In the genomic region with DNA sequence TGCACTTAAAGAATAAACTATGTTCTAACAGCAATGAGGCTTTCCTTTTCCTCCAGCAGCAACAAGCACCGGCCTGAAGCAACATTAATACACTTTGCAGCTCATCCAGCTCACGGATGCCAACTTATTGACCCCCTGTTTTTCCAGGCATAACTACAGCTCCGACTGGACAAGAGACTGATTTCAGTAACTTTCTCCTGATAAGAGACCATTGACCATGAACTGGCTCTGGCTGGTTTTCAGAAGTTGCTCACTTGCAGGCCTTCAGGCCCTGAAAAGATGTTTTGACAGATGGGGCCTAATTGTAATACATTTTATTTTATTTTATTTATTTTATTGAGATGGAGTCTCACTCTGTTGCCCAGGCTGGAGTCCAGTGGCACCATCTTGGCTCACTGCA, we compare ENCODE assay signal across 10 cellular contexts. TPM values are rescaled to one million over a fixed set of nuclear protein-coding genes. Genes with fewer than 3 reads are reported as not detected.
"Had no signal": no experiment of that assay in that cellular context is flagged by ENCODE, and none has a peak within 500 bp of the region (broad histone marks: within the 10 kb centered on the region; RNA-seq: fewer than 3 reads in every experiment).

No MANE protein-coding gene starts in this region.

- H3K4me1 ChIP-seq: HAP-1 had no signal

- H3K36me3 ChIP-seq: HAP-1 had no signal

- H3K9ac ChIP-seq: GM23248 had no signal

- DNase-seq: GM23248, GOT3, H7, HFFc6, IMR-90, KG1 had no signal

- ATAC-seq: HCT116, K562 had no signal

- H2AFZ ChIP-seq: GM23248 had no signal

- H3K9me3 ChIP-seq: HAP-1 had no signal

- H3K4me3 ChIP-seq: GM23248, HAP-1, K562 had no signal

- H3K27ac ChIP-seq: GM23248 had no signal

RNA-seq across cellular contexts. Expression of gene GGT5, which starts 27.5 kb away (rescaled TPM):
- total RNA-seq: H4, H7 had no signal

RNA-seq across cellular contexts. Expression of gene SUSD2, which starts 36.1 kb away (rescaled TPM):
- total RNA-seq: GM23248 had no signal
